ENCODE assay signal across 20 cellular contexts in genomic region chr4:27215421-27215820, GRCh38.
"Had no signal": no experiment of that assay in that cellular context is flagged by ENCODE, and none has a peak within 500 bp of the region (broad histone marks: within the 10 kb centered on the region; RNA-seq: fewer than 3 reads in every experiment).

No MANE protein-coding gene starts in this region.

- H3K9me3 ChIP-seq: SK-N-SH had no signal

- H3K27ac ChIP-seq: RWPE1 had no signal

- DNase-seq: KBM-7; MV-4-11; NCI-H1048; NCI-H1105; NCI-H1417; NCI-H1436 treated with DMSO at 0.1 percent for 48 hours; NCI-H1694; NCI-H187 treated with DMSO at 0.1 percent for 48 hours; NCI-H2081; NCI-H2107; NCI-H2227 treated with DMSO at 0.1 percent for 48 hours; NCI-H526 treated with DMSO at 0.1 percent for 48 hours; NCI-H748 treated with DMSO at 0.1 percent for 48 hours; NK-92 treated with Interleukin-12 subunit alpha and Interleukin-12 subunit beta, amount 100 ng/mL, for 24 hours; PC-3; SHP77; SK-N-SH; SW 1271 had no signal

- ATAC-seq: Panc1, PC-3 had no signal
